20 cellular contexts compared by ENCODE assay signal in the genomic region with DNA sequence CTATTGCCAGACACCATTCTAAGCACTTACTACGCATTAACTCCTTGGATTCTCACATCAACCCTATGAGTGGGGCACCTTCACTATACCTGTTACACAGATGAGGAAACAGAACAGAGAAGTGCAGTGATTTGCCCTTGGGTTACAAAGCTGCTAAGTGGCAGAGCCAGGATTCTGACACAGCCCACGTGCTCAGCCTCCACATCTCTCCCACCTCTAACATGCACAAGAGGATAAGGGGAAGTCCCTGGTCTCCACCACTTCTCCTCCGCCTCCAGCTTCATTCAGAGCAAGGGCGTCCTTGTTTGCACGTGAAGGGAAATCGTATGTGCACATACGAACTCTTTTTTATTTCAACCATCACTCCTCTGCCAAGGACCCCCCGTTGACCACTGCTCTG. TPM values are rescaled to one million over a fixed set of nuclear protein-coding genes. Genes with fewer than 3 reads are reported as not detected.
DNase-seq lines count a peak whose midpoint lies in the region; ATAC-seq, FAIRE-seq and TF ChIP-seq lines count a peak whose summit lies in the region.
"Had no signal": no experiment of that assay in that cellular context is flagged by ENCODE, and none has a peak within 500 bp of the region (broad histone marks: within the 10 kb centered on the region; RNA-seq: fewer than 3 reads in every experiment).

No MANE protein-coding gene starts in this region.

- H3K27ac ChIP-seq in HEK293 (ENCODE audit: extremely low read depth, low read depth, low read length) (no peak overlapping the region), caudate nucleus (ENCODE audit: low read depth, low read length) (peak overlapping the region; percentile 6), neuronal stem cell (replicated peaks; ENCODE audit: low read length) (no peak overlapping the region)
- H3K27ac ChIP-seq: C4-2B, GM23248 had no signal

- peaks cover 12% of the 10 kb centered on the region for H3K27me3 Mint-ChIP-seq in stimulated activated memory B cell treated with anti-CD40 and anti-IgM and Interleukin-4, amounts not matched to agents 10 μg/mL and 1 μg/mL and 100 μg/mL, for 72 hours
- H3K27me3 Mint-ChIP-seq: CD4-positive, alpha-beta memory T cell had no signal

- H3K4me1 Mint-ChIP-seq in stimulated activated memory B cell treated with anti-CD40 and anti-IgM and Interleukin-4, amounts not matched to agents 10 μg/mL and 1 μg/mL and 100 μg/mL, for 72 hours, result no peaks in the 10 kb centered on the region
- H3K4me1 Mint-ChIP-seq: CD4-positive, alpha-beta memory T cell had no signal

- ATAC-seq in stimulated activated memory B cell treated with anti-CD40 and anti-IgM and Interleukin-4, amounts not matched to agents 10 μg/mL and 1 μg/mL and 100 μg/mL, for 72 hours, result peak; percentile 8

- H2BK120ac ChIP-seq in neuronal stem cell (ENCODE audit: low read depth, low read length), result no peak overlapping the region

- H3K18ac ChIP-seq in neuronal stem cell (ENCODE audit: low read length), result peak overlapping the region; percentile 72

- H3K23ac ChIP-seq in neuronal stem cell (ENCODE audit: low read depth, low read length, poor library complexity), result no peak overlapping the region

- no peak overlapping the region for H3K27ac Mint-ChIP-seq in stimulated activated memory B cell treated with anti-CD40 and anti-IgM and Interleukin-4, amounts not matched to agents 10 μg/mL and 1 μg/mL and 100 μg/mL, for 72 hours
- H3K27ac Mint-ChIP-seq: CD4-positive, alpha-beta memory T cell had no signal

- no peak overlapping the region for H3K4me2 ChIP-seq in neuronal stem cell (ENCODE audit: insufficient read depth, low read length, poor library complexity, severe bottlenecking)

- POLR2A ChIA-PET in HEK293 (lab: Yijun Ruan, JAX), result no interaction called here
- POLR2A ChIA-PET in GM10248 (lab: Yijun Ruan, JAX), result no interaction called here

- no peak overlapping the region for H2AFZ ChIP-seq in neuronal stem cell (ENCODE audit: low read length)
- H2AFZ ChIP-seq: GM23248 had no signal

- no peak overlapping the region for H2AK5ac ChIP-seq in neuronal stem cell (ENCODE audit: low read depth, low read length)

- no peak overlapping the region for H3K9ac ChIP-seq in neuronal stem cell (ENCODE audit: low read depth, low read length, poor library complexity)
- H3K9ac ChIP-seq: GM23248 had no signal

- WGBS in neuronal stem cell (ENCODE audit: extremely low coverage in 2 of 2, insufficient read length in 2 of 2, insufficient replicate concordance in 1 of 2), 2 donors, result no CpG with 5 or more reads among the region's 8 CpGs

- H3K27me3 ChIP-seq in neuronal stem cell (ENCODE audit: control insufficient read depth in 3 of 3, insufficient read depth in 3 of 3, low read depth in 1 of 3, low read length in 3 of 3), result no peaks in the 10 kb centered on the region

- CTCF ChIA-PET in HEK293 (lab: Yijun Ruan, JAX), result no interaction called here
- CTCF ChIA-PET in GM10248 (lab: Yijun Ruan, JAX), result no interaction called here

- no peak overlapping the region for H4K91ac ChIP-seq in neuronal stem cell (ENCODE audit: low read depth, low read length, poor library complexity)

- no peak overlapping the region for H2BK15ac ChIP-seq in neuronal stem cell (ENCODE audit: low read length)

- no peak for FAIRE-seq in D721Med (lab: Jason Lieb, UNC)
- FAIRE-seq: A204.1, GM12891, GM19239 had no signal

- H2BK12ac ChIP-seq in neuronal stem cell (ENCODE audit: low read length), result no peak overlapping the region

- H3K36me3 ChIP-seq in HEK293 (ENCODE audit: control insufficient read depth in 2 of 2, insufficient read depth in 1 of 2, low read length in 2 of 2) (peaks cover 2 to 16% of the 10 kb centered on the region in 2 experiments; a peak in 1 of 3 replicates), neuronal stem cell (replicated peaks in 1 of 2; ENCODE audit: control insufficient read depth in 2 of 2, insufficient read depth in 2 of 2, low read length in 2 of 2) (peaks cover 13 to 24% of the 10 kb centered on the region in 2 donors)

- no peaks in the 10 kb centered on the region for H3K9me3 ChIP-seq in HEK293 (ENCODE audit: control insufficient read depth, insufficient read depth, low read depth, low read length)
- no peaks in the 10 kb centered on the region for H3K9me3 ChIP-seq in neuronal stem cell (replicated peaks in 1 of 2; ENCODE audit: control insufficient read depth in 2 of 2, insufficient read depth in 1 of 2, low read depth in 1 of 2, low read length in 2 of 2)

- no peak overlapping the region for H3K4me3 ChIP-seq in HEK293 (ENCODE audit: low read depth, low read length)
- H3K4me3 ChIP-seq in neuronal stem cell (ENCODE audit: low read length in 2 of 2), result no peak overlapping the region
- H3K4me3 ChIP-seq: GM23248 had no signal

- peak in 10 of 61 donors; percentile 1 to 31 (median 7) for DNase-seq in caudate nucleus (lab: John Stamatoyannopoulos, UW)
- no peak for DNase-seq in neuronal stem cell (ENCODE audit: low spot score)
- no peak for DNase-seq in T-helper 1 cell
- no peak for DNase-seq in GM10248 (ENCODE audit: extremely low spot score)
- no peak for DNase-seq in D721Med (ENCODE audit: insufficient read length, low spot score)
- DNase-seq: ACHN; AML-193; CD4-positive, alpha-beta memory T cell; DMS53; DND-41; EL; GM23248; H7; KG1 had no signal

- no peak for TF ChIP-seq CTCF in HEK293 (tag by site-specific recombination; IDR thresholded peaks at IDR 0.05)
- no peak for TF ChIP-seq CTCF in GM10248 (IDR thresholded peaks at IDR 0.05; ENCODE audit: control extremely low read depth, extremely low read depth, low read depth, missing control alignments)
- no peak for TF ChIP-seq CTCF in D721Med (IDR thresholded peaks at IDR 0.05; ENCODE audit: insufficient read depth, missing control alignments)

- no peak overlapping the region for H2BK5ac ChIP-seq in neuronal stem cell (ENCODE audit: low read length)

- no peak overlapping the region for H3K4ac ChIP-seq in neuronal stem cell (ENCODE audit: low read length)

- H3K4me1 ChIP-seq in HEK293 (ENCODE audit: control insufficient read depth, insufficient read depth, low read length) (no peaks in the 10 kb centered on the region), neuronal stem cell (ENCODE audit: control insufficient read depth in 2 of 2, insufficient read depth in 1 of 2, low read depth in 1 of 2, low read length in 2 of 2) (peaks cover 0 to 16% of the 10 kb centered on the region in 2 donors)

- H3K79me1 ChIP-seq in neuronal stem cell (ENCODE audit: low read depth, low read length), result no peaks in the 10 kb centered on the region

- no peak overlapping the region for H3K14ac ChIP-seq in neuronal stem cell (ENCODE audit: low read length)

- H3K36me3 Mint-ChIP-seq in stimulated activated memory B cell treated with anti-CD40 and anti-IgM and Interleukin-4, amounts not matched to agents 10 μg/mL and 1 μg/mL and 100 μg/mL, for 72 hours, result no peaks in the 10 kb centered on the region

- H4K8ac ChIP-seq in neuronal stem cell (ENCODE audit: low read depth, low read length), result peak overlapping the region; percentile 6

- no peaks in the 10 kb centered on the region for H3K9me3 Mint-ChIP-seq in stimulated activated memory B cell treated with anti-CD40 and anti-IgM and Interleukin-4, amounts not matched to agents 10 μg/mL and 1 μg/mL and 100 μg/mL, for 72 hours
- H3K9me3 Mint-ChIP-seq: CD4-positive, alpha-beta memory T cell had no signal

- H3K4me3 Mint-ChIP-seq in stimulated activated memory B cell treated with anti-CD40 and anti-IgM and Interleukin-4, amounts not matched to agents 10 μg/mL and 1 μg/mL and 100 μg/mL, for 72 hours, result no peak overlapping the region
- H3K4me3 Mint-ChIP-seq: CD4-positive, alpha-beta memory T cell had no signal

TF ChIP-seq in HEK293, 187 proteins besides CTCF, POLR2A, EP300 and RAD21 (continues in another document):
- TF ChIP-seq ZFHX2 (tag by site-specific recombination; conservative IDR thresholded peaks at IDR 0.05) (peak; percentile 68), ZNF664 (tag by site-specific recombination; IDR thresholded peaks at IDR 0.05) (no peak), MZF1 (tag by site-specific recombination; IDR thresholded peaks at IDR 0.05; ENCODE audit: borderline replicate concordance) (no peak), SP3 (tag by site-specific recombination; IDR thresholded peaks at IDR 0.05) (no peak), ZNF776 (tag by site-specific recombination; IDR thresholded peaks at IDR 0.05; ENCODE audit: borderline replicate concordance) (no peak), SALL2 (tag by site-specific recombination; IDR thresholded peaks at IDR 0.05; ENCODE audit: borderline replicate concordance) (no peak), KLF7 (tag by site-specific recombination; IDR thresholded peaks at IDR 0.05; ENCODE audit: borderline replicate concordance) (no peak), PRDM4 (tag by site-specific recombination; IDR thresholded peaks at IDR 0.05) (no peak)
- TF ChIP-seq, protein P1, sequence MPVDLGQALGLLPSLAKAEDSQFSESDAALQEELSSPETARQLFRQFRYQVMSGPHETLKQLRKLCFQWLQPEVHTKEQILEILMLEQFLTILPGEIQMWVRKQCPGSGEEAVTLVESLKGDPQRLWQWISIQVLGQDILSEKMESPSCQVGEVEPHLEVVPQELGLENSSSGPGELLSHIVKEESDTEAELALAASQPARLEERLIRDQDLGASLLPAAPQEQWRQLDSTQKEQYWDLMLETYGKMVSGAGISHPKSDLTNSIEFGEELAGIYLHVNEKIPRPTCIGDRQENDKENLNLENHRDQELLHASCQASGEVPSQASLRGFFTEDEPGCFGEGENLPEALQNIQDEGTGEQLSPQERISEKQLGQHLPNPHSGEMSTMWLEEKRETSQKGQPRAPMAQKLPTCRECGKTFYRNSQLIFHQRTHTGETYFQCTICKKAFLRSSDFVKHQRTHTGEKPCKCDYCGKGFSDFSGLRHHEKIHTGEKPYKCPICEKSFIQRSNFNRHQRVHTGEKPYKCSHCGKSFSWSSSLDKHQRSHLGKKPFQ (tag by site-specific recombination; IDR thresholded peaks at IDR 0.05), result no peak

RNA-seq across cellular contexts. Expression of gene CDON, which starts 53.7 kb away (rescaled TPM):
- 39.7 TPM for polyA plus RNA-seq in neuronal stem cell (2013, experiment 1 of 2)
- polyA plus RNA-seq in neuronal stem cell (2013, experiment 2 of 2), result 38.5 TPM
